31 cellular contexts compared by ENCODE assay signal in the genomic region with DNA sequence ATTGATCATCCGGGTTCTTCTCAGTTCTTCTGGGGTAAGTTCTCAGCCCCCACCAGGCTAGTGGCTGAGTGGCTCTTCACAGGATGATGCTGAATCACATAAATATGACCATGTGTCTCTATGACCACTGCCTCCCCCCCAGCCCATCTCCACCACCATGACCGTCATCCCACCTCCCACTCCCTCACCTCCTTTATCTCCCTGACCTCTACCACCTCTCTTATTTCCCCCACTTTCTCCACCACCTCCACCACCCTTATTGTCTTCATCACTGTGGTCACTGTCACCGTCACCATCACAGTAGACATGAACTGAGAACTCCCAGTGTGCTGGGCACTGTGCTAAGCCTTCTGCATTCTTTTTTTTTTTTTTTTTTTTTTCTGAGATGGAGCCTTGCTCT.
"Had no signal": no experiment of that assay in that cellular context is flagged by ENCODE, and none has a peak within 500 bp of the region (broad histone marks: within the 10 kb centered on the region; RNA-seq: fewer than 3 reads in every experiment).

No MANE protein-coding gene starts in this region.

- DNase-seq: activated CD4-positive, alpha-beta T cell treated with anti-CD3 and anti-CD28 coated beads for 1 hour; activated CD4-positive, alpha-beta T cell treated with anti-CD3 and anti-CD28 coated beads for 4 hours; activated CD4-positive, alpha-beta T cell treated with anti-CD3 and anti-CD28 coated beads, Interleukin-2, amount 10 ng/mL, durations not matched to agents 7 days and 5 days; activated CD4-positive, alpha-beta T cell treated with anti-CD3 and anti-CD28 coated beads, Interleukin-2, amount 50 U/mL, for 4 hours; activated CD8-positive, alpha-beta memory T cell treated with anti-CD3 and anti-CD28 coated beads, Interleukin-2, amount 10 ng/mL, durations not matched to agents 7 days and 5 days; activated CD8-positive, alpha-beta memory T cell treated with anti-CD3 and anti-CD28 coated beads, Interleukin-2, amount 50 U/mL, for 4 hours; activated CD8-positive, alpha-beta T cell treated with anti-CD3 and anti-CD28 coated beads, Interleukin-2, amount 10 ng/mL, durations not matched to agents 7 days and 5 days; activated gamma-delta T cell; activated naive CD4-positive, alpha-beta T cell; activated naive CD4-positive, alpha-beta T cell treated with anti-CD3 and anti-CD28 coated beads, Interleukin-2, amount 10 ng/mL, durations not matched to agents 7 days and 5 days; activated naive CD8-positive, alpha-beta T cell treated with anti-CD3 and anti-CD28 coated beads, Interleukin-2, amount 10 ng/mL, durations not matched to agents 7 days and 5 days; activated T-cell treated with anti-CD3 and anti-CD28 coated beads, Interleukin-2, amount 50 U/mL, for 1 hour; activated T-cell treated with anti-CD3 and anti-CD28 coated beads, Interleukin-2, amount 50 U/mL, for 48 hours; brain microvascular endothelial cell; dorsolateral prefrontal cortex; effector memory CD4-positive, alpha-beta T cell; erythroblast; foreskin keratinocyte; gastrocnemius medialis; heart right ventricle; SW 1271; T-cell had no signal

- H3K36me3 Mint-ChIP-seq: activated naive CD4-positive, alpha-beta T cell treated with anti-CD3 and anti-CD28 coated beads, Interleukin-2, amount 10 ng/mL, durations not matched to agents 7 days and 5 days; activated naive CD4-positive, alpha-beta T cell treated with anti-CD3 and anti-CD28 coated beads, Interleukin-2, amount 50 U/mL, for 72 hours; T-cell had no signal

- H3K4me1 ChIP-seq: foreskin keratinocyte, gastrocnemius medialis had no signal

- ATAC-seq: activated CD8-positive, alpha-beta memory T cell treated with anti-CD3 and anti-CD28 coated beads, Interleukin-2, amount 10 ng/mL, durations not matched to agents 7 days and 5 days; activated CD8-positive, alpha-beta T cell treated with anti-CD3 and anti-CD28 coated beads, Interleukin-2, amount 10 ng/mL, durations not matched to agents 7 days and 5 days; activated naive CD4-positive, alpha-beta T cell treated with anti-CD3 and anti-CD28 coated beads, Interleukin-2, amount 50 U/mL, for 72 hours; foreskin keratinocyte; gastrocnemius medialis; heart right ventricle; T-cell had no signal

- H3K36me3 ChIP-seq: brain microvascular endothelial cell, gastrocnemius medialis, heart right ventricle had no signal

- H3K27me3 ChIP-seq: brain microvascular endothelial cell, dorsolateral prefrontal cortex, esophagus muscularis mucosa, gastrocnemius medialis had no signal

- H3K9me3 ChIP-seq: esophagus muscularis mucosa, gastrocnemius medialis, heart right ventricle had no signal

- H3K4me3 ChIP-seq: coronary artery, dorsolateral prefrontal cortex, esophagus muscularis mucosa, gastrocnemius medialis, heart right ventricle had no signal

- FAIRE-seq: astrocyte, bronchial epithelial cell had no signal

- H3K4me3 Mint-ChIP-seq: activated CD4-positive, alpha-beta T cell treated with anti-CD3 and anti-CD28 coated beads, Interleukin-2, amount 10 ng/mL, durations not matched to agents 7 days and 5 days; activated CD8-positive, alpha-beta memory T cell treated with anti-CD3 and anti-CD28 coated beads, Interleukin-2, amount 10 ng/mL, durations not matched to agents 7 days and 5 days; activated CD8-positive, alpha-beta T cell treated with anti-CD3 and anti-CD28 coated beads, Interleukin-2, amount 10 ng/mL, durations not matched to agents 7 days and 5 days; activated naive CD4-positive, alpha-beta T cell treated with anti-CD3 and anti-CD28 coated beads, Interleukin-2, amount 10 ng/mL, durations not matched to agents 7 days and 5 days; activated naive CD8-positive, alpha-beta T cell treated with anti-CD3 and anti-CD28 coated beads, Interleukin-2, amount 10 ng/mL, durations not matched to agents 7 days and 5 days; activated T-helper 1 cell treated with anti-CD3 and anti-CD28 coated beads, Interleukin-12 subunit alpha, Interleukin-12 subunit beta, Interleukin-2, Interleukin-4 antibody, amounts not matched to agents 30 ng/mL and 10 ng/mL and 1 ng/mL, durations not matched to agents 14 hours and 24 hours and 36 hours; central memory CD8-positive, alpha-beta T cell; dendritic cell treated with granulocyte-macrophage colony-stimulating factor and Interleukin-4, amounts not matched to agents 40 ng/mL and 50 ng/mL, for 4 days; T-cell; T-helper 1 cell treated with Interleukin-12 subunit alpha and Interleukin-12 subunit beta and Interleukin-4 antibody, amounts not matched to agents 30 μg/mL and 1 μg/mL, for 36 hours had no signal

- H3K27ac ChIP-seq: brain microvascular endothelial cell, coronary artery, dorsolateral prefrontal cortex, esophagus muscularis mucosa, foreskin keratinocyte, gastrocnemius medialis, heart right ventricle had no signal

- H3K27ac Mint-ChIP-seq: activated CD4-positive, alpha-beta T cell treated with anti-CD3 and anti-CD28 coated beads, Interleukin-2, amount 10 ng/mL, durations not matched to agents 7 days and 5 days; activated CD8-positive, alpha-beta memory T cell treated with anti-CD3 and anti-CD28 coated beads, Interleukin-2, amount 10 ng/mL, durations not matched to agents 7 days and 5 days; activated CD8-positive, alpha-beta T cell treated with anti-CD3 and anti-CD28 coated beads, Interleukin-2, amount 10 ng/mL, durations not matched to agents 7 days and 5 days; activated naive CD4-positive, alpha-beta T cell treated with anti-CD3 and anti-CD28 coated beads, Interleukin-2, amount 10 ng/mL, durations not matched to agents 7 days and 5 days; activated naive CD4-positive, alpha-beta T cell treated with anti-CD3 and anti-CD28 coated beads, Interleukin-2, amount 50 U/mL, for 72 hours; activated naive CD8-positive, alpha-beta T cell treated with anti-CD3 and anti-CD28 coated beads, Interleukin-2, amount 10 ng/mL, durations not matched to agents 7 days and 5 days; activated T-helper 1 cell treated with anti-CD3 and anti-CD28 coated beads, Interleukin-12 subunit alpha, Interleukin-12 subunit beta, Interleukin-2, Interleukin-4 antibody, amounts not matched to agents 30 ng/mL and 10 ng/mL and 1 ng/mL, durations not matched to agents 14 hours and 24 hours and 36 hours; dendritic cell treated with granulocyte-macrophage colony-stimulating factor and Interleukin-4, amounts not matched to agents 40 ng/mL and 50 ng/mL, for 4 days; T-cell had no signal

- H3K27me3 Mint-ChIP-seq: activated CD4-positive, alpha-beta T cell treated with anti-CD3 and anti-CD28 coated beads, Interleukin-2, amount 10 ng/mL, durations not matched to agents 7 days and 5 days; activated CD8-positive, alpha-beta memory T cell treated with anti-CD3 and anti-CD28 coated beads, Interleukin-2, amount 10 ng/mL, durations not matched to agents 7 days and 5 days; activated naive CD8-positive, alpha-beta T cell treated with anti-CD3 and anti-CD28 coated beads, Interleukin-2, amount 10 ng/mL, durations not matched to agents 7 days and 5 days; central memory CD8-positive, alpha-beta T cell; T-cell had no signal

- H3K9me3 Mint-ChIP-seq: activated CD4-positive, alpha-beta T cell treated with anti-CD3 and anti-CD28 coated beads, Interleukin-2, amount 10 ng/mL, durations not matched to agents 7 days and 5 days; activated naive CD4-positive, alpha-beta T cell treated with anti-CD3 and anti-CD28 coated beads, Interleukin-2, amount 10 ng/mL, durations not matched to agents 7 days and 5 days; activated naive CD4-positive, alpha-beta T cell treated with anti-CD3 and anti-CD28 coated beads, Interleukin-2, amount 50 U/mL, for 72 hours; activated naive CD8-positive, alpha-beta T cell treated with anti-CD3 and anti-CD28 coated beads, Interleukin-2, amount 10 ng/mL, durations not matched to agents 7 days and 5 days; activated T-helper 1 cell treated with anti-CD3 and anti-CD28 coated beads, Interleukin-12 subunit alpha, Interleukin-12 subunit beta, Interleukin-2, Interleukin-4 antibody, amounts not matched to agents 30 ng/mL and 10 ng/mL and 1 ng/mL, durations not matched to agents 14 hours and 24 hours and 36 hours; central memory CD8-positive, alpha-beta T cell; dendritic cell treated with granulocyte-macrophage colony-stimulating factor and Interleukin-4, amounts not matched to agents 40 ng/mL and 50 ng/mL, for 4 days; T-cell; T-helper 1 cell treated with Interleukin-12 subunit alpha and Interleukin-12 subunit beta and Interleukin-4 antibody, amounts not matched to agents 30 μg/mL and 1 μg/mL, for 36 hours had no signal
